Comparison of ENCODE assay signal across 7 cellular contexts in the genomic region with DNA sequence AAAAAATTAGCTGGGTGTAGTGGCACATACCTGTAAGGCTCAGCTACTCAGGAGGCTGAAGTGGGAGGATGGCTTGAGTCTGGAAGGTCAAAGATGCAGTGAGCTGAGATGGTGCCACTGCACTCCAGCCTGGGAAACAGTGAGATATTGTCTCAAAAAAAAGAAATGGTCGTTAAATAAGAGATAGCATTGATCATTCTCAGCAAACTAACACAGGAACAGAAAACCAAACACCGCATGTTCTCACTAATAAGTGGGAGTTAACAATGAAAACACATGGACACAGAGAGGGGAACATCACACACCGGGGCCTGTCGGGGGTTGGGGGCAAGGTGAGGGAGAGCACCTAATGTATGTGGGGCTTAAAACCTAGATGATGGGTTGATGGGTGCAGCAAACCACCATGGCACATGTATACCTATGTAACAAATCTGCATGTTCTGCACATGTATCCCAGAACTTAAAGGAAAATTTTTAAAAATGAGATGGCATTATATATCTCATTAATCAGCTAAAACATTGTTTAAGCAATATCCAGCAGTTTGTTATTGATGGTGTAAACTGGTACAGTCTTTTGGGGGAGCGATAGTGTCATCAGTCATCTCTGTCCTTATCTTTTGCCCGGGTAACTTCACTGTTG. TPM values are rescaled to one million over a fixed set of nuclear protein-coding genes. Genes with fewer than 3 reads are reported as not detected.
DNase-seq lines count a peak whose midpoint lies in the region; ATAC-seq and TF ChIP-seq lines count a peak whose summit lies in the region.
"Not testable (repeated sequence)": the region's sequence is repeated elsewhere in the genome, so short reads cannot be mapped to it uniquely, and the experiment has no call there.

No MANE protein-coding gene starts in this region.

- H3K36me3 Mint-ChIP-seq in activated T-helper 1 cell treated with anti-CD3 and anti-CD28 coated beads, Interleukin-12 subunit alpha, Interleukin-12 subunit beta, Interleukin-2, Interleukin-4 antibody, amounts not matched to agents 30 ng/mL and 10 ng/mL and 1 ng/mL, durations not matched to agents 14 hours and 24 hours and 36 hours (ENCODE audit: low read depth), result peaks cover 35% of the 10 kb centered on the region
- peaks cover 0 to 14% (median 10%) of the 10 kb centered on the region in 3 donors for H3K36me3 Mint-ChIP-seq in naive thymus-derived CD8-positive, alpha-beta T cell
- H3K36me3 Mint-ChIP-seq in stimulated activated effector memory CD8-positive, alpha-beta T cell treated with anti-CD3 and anti-CD28 coated beads, Interleukin-12 subunit alpha, Interleukin-12 subunit beta, amount 100 ng/mL, for 72 hours, result peaks cover 41% of the 10 kb centered on the region

- not testable (repeated sequence) for H4K20me1 ChIP-seq in mammary epithelial cell (ENCODE audit: insufficient read depth, low read length)

- peak overlapping the region; percentile 98; the same call in 1 of the 2 replicates for H3K27ac ChIP-seq in HEK293 (ENCODE audit: extremely low read depth, low read depth, low read length)
- H3K27ac ChIP-seq in SK-N-MC; mammary epithelial cell (ENCODE audit: insufficient read depth, low read depth, low read length): not testable (repeated sequence)

- H3K4me1 Mint-ChIP-seq in activated T-helper 1 cell treated with anti-CD3 and anti-CD28 coated beads, Interleukin-12 subunit alpha, Interleukin-12 subunit beta, Interleukin-2, Interleukin-4 antibody, amounts not matched to agents 30 ng/mL and 10 ng/mL and 1 ng/mL, durations not matched to agents 14 hours and 24 hours and 36 hours (ENCODE audit: low read depth), result peaks cover 40% of the 10 kb centered on the region
- H3K4me1 Mint-ChIP-seq in naive thymus-derived CD8-positive, alpha-beta T cell, result peaks cover 19 to 37% (median 29%) of the 10 kb centered on the region in 4 donors
- peaks cover 40% of the 10 kb centered on the region for H3K4me1 Mint-ChIP-seq in stimulated activated effector memory CD8-positive, alpha-beta T cell treated with anti-CD3 and anti-CD28 coated beads, Interleukin-12 subunit alpha, Interleukin-12 subunit beta, amount 100 ng/mL, for 72 hours

- dilution Hi-C loops in mammary epithelial cell (cut with HindIII; ENCODE audit: low sequenced_read_pairs), result not testable (repeated sequence)

- BruUV-seq in mammary epithelial cell (replicated peaks; lab: Mats Ljungman, UMichigan), result not testable (repeated sequence)

- not testable (repeated sequence) for H3K27me3 Mint-ChIP-seq in activated T-helper 1 cell treated with anti-CD3 and anti-CD28 coated beads, Interleukin-12 subunit alpha, Interleukin-12 subunit beta, Interleukin-2, Interleukin-4 antibody, amounts not matched to agents 30 ng/mL and 10 ng/mL and 1 ng/mL, durations not matched to agents 14 hours and 24 hours and 36 hours (ENCODE audit: insufficient read depth); naive thymus-derived CD8-positive, alpha-beta T cell

- H2AFZ ChIP-seq in mammary epithelial cell (ENCODE audit: low read depth, low read length), result peak overlapping the region; percentile 100

- peaks cover 13% of the 10 kb centered on the region for H3K4me1 ChIP-seq in HEK293 (ENCODE audit: control insufficient read depth, insufficient read depth, low read length)
- peaks cover 18% of the 10 kb centered on the region for H3K4me1 ChIP-seq in mammary epithelial cell (ENCODE audit: insufficient read depth, low read length)

- ATAC-seq in left ventricle myocardium superior; naive thymus-derived CD8-positive, alpha-beta T cell; stimulated activated effector memory CD8-positive, alpha-beta T cell treated with anti-CD3 and anti-CD28 coated beads, Interleukin-12 subunit alpha, Interleukin-12 subunit beta, amount 100 ng/mL, for 72 hours: not testable (repeated sequence)

- POLR2A ChIA-PET in HEK293 (lab: Yijun Ruan, JAX), result interaction anchor here (0.7 to 3.8 kb wide), 5 partner anchors 22 to 184 kb away, joined by 3 to 88 read pairs (median 10); partner anchors contain the start of genes BLM, HDDC3 and UNC45A
- POLR2A ChIA-PET in naive thymus-derived CD8-positive, alpha-beta T cell (lab: Charles Lee), result interaction anchor here (1.2 to 10.7 kb wide), 2 partner anchors 11 to 33 kb away, joined by 3 to 237 read pairs; partner anchors contain the start of genes HDDC3 and UNC45A

- not testable (repeated sequence) for H3K9me3 ChIP-seq in HEK293 (ENCODE audit: control insufficient read depth, insufficient read depth, low read depth, low read length); SK-N-MC (ENCODE audit: low read depth, low read length); mammary epithelial cell (replicated peaks; ENCODE audit: insufficient read depth, low read length)

- 96% methylated on average over 6 of the region's 6 CpGs for WGBS in mammary epithelial cell (ENCODE audit: low coverage, missing lambda C conversion rate)

- CTCF ChIA-PET in HEK293 (lab: Yijun Ruan, JAX), result interaction anchor here (0.6 to 8.3 kb wide), 12 partner anchors 9 to 581 kb away, joined by 3 to 126 read pairs (median 4); partner anchors contain the start of genes HDDC3 and UNC45A
- CTCF ChIA-PET in mammary epithelial cell (lab: Charles Lee; ENCODE audit: low non-redundant PET), result not testable (repeated sequence)

- TF ChIP-seq CTCF in HEK293 (tag by site-specific recombination; IDR thresholded peaks at IDR 0.05); mammary epithelial cell (conservative IDR thresholded peaks at IDR 0.05 in 1 of 2, IDR thresholded peaks at IDR 0.05 in 1 of 2; ENCODE audit: extremely low read depth in 1 of 2, insufficient read depth in 1 of 2, low read depth in 1 of 2, low read length in 2 of 2): not testable (repeated sequence)

- DNase-seq in SK-N-MC (ENCODE audit: low read depth, low spot score); activated T-helper 1 cell treated with anti-CD3 and anti-CD28 coated beads, Interleukin-12 subunit alpha, Interleukin-12 subunit beta, Interleukin-2, Interleukin-4 antibody, amounts not matched to agents 30 ng/mL and 10 ng/mL and 1 ng/mL, durations not matched to agents 14 hours and 24 hours and 36 hours (ENCODE audit: low spot score); mammary epithelial cell; stimulated activated effector memory CD8-positive, alpha-beta T cell treated with anti-CD3 and anti-CD28 coated beads, Interleukin-12 subunit alpha, Interleukin-12 subunit beta, amount 100 ng/mL, for 72 hours (ENCODE audit: low spot score in 2 of 2): not testable (repeated sequence)
- peak; percentile 14 for DNase-seq in left ventricle myocardium superior
- DNase-seq in naive thymus-derived CD8-positive, alpha-beta T cell, result peak in 1 of 10 donors; percentile 42

- not testable (repeated sequence) for H3K9me3 Mint-ChIP-seq in activated T-helper 1 cell treated with anti-CD3 and anti-CD28 coated beads, Interleukin-12 subunit alpha, Interleukin-12 subunit beta, Interleukin-2, Interleukin-4 antibody, amounts not matched to agents 30 ng/mL and 10 ng/mL and 1 ng/mL, durations not matched to agents 14 hours and 24 hours and 36 hours; naive thymus-derived CD8-positive, alpha-beta T cell; stimulated activated effector memory CD8-positive, alpha-beta T cell treated with anti-CD3 and anti-CD28 coated beads, Interleukin-12 subunit alpha, Interleukin-12 subunit beta, amount 100 ng/mL, for 72 hours

- not testable (repeated sequence) for H3K79me2 ChIP-seq in mammary epithelial cell (ENCODE audit: insufficient read depth, low read length)

- intact Hi-C loops in activated T-helper 1 cell treated with anti-CD3 and anti-CD28 coated beads, Interleukin-12 subunit alpha, Interleukin-12 subunit beta, Interleukin-2, Interleukin-4 antibody, amounts not matched to agents 30 ng/mL and 10 ng/mL and 1 ng/mL, durations not matched to agents 14 hours and 24 hours and 36 hours (cut with micrococcal nuclease); mammary epithelial cell (cut with micrococcal nuclease); left ventricle myocardium superior (cut with micrococcal nuclease): not testable (repeated sequence)

- H3K9ac ChIP-seq in SK-N-MC (ENCODE audit: insufficient read length); mammary epithelial cell (ENCODE audit: insufficient read depth, low read length): not testable (repeated sequence)

- peak overlapping the region; percentile 82 for H3K27ac Mint-ChIP-seq in activated T-helper 1 cell treated with anti-CD3 and anti-CD28 coated beads, Interleukin-12 subunit alpha, Interleukin-12 subunit beta, Interleukin-2, Interleukin-4 antibody, amounts not matched to agents 30 ng/mL and 10 ng/mL and 1 ng/mL, durations not matched to agents 14 hours and 24 hours and 36 hours
- peak overlapping the region; percentile 48 to 97 (median 91) for H3K27ac Mint-ChIP-seq in naive thymus-derived CD8-positive, alpha-beta T cell
- H3K27ac Mint-ChIP-seq in stimulated activated effector memory CD8-positive, alpha-beta T cell treated with anti-CD3 and anti-CD28 coated beads, Interleukin-12 subunit alpha, Interleukin-12 subunit beta, amount 100 ng/mL, for 72 hours, result peak overlapping the region; percentile 82

- peak overlapping the region; percentile 99 for H3K4me2 ChIP-seq in mammary epithelial cell (ENCODE audit: insufficient read depth, low read depth, low read length)

- not testable (repeated sequence) for H3K4me3 ChIP-seq in HEK293 (ENCODE audit: low read depth, low read length); mammary epithelial cell (replicated peaks in 1 of 3; ENCODE audit: insufficient read depth in 1 of 3, low read depth in 2 of 3, low read length in 3 of 3)
- H3K4me3 ChIP-seq in SK-N-MC, result peak overlapping the region; percentile 84

- in situ Hi-C loops in mammary epithelial cell (cut with MboI; ENCODE audit: low sequenced_read_pairs in 2 of 2), result not testable (repeated sequence)

- H3K36me3 ChIP-seq in HEK293 (ENCODE audit: control insufficient read depth in 2 of 2, insufficient read depth in 1 of 2, low read length in 2 of 2) (peaks cover 7 to 17% of the 10 kb centered on the region in 2 experiments), SK-N-MC (ENCODE audit: insufficient read depth, low read length) (peaks cover 13% of the 10 kb centered on the region)
- not testable (repeated sequence) for H3K36me3 ChIP-seq in mammary epithelial cell (ENCODE audit: insufficient read depth, low read length)

- H3K27me3 ChIP-seq in mammary epithelial cell (ENCODE audit: insufficient read depth, low read length), result not testable (repeated sequence)

- peak overlapping the region; percentile 79 for H3K4me3 Mint-ChIP-seq in activated T-helper 1 cell treated with anti-CD3 and anti-CD28 coated beads, Interleukin-12 subunit alpha, Interleukin-12 subunit beta, Interleukin-2, Interleukin-4 antibody, amounts not matched to agents 30 ng/mL and 10 ng/mL and 1 ng/mL, durations not matched to agents 14 hours and 24 hours and 36 hours
- H3K4me3 Mint-ChIP-seq in naive thymus-derived CD8-positive, alpha-beta T cell, result peak overlapping the region; percentile 7 to 91 (median 84)
- H3K4me3 Mint-ChIP-seq in stimulated activated effector memory CD8-positive, alpha-beta T cell treated with anti-CD3 and anti-CD28 coated beads, Interleukin-12 subunit alpha, Interleukin-12 subunit beta, amount 100 ng/mL, for 72 hours, result peak overlapping the region; percentile 89

RNA-seq across cellular contexts. Expression of gene MAN2A2, which starts 1.8 kb away (rescaled TPM):
- 228 and 239 TPM in 2 replicates for total RNA-seq in activated T-helper 1 cell treated with anti-CD3 and anti-CD28 coated beads, Interleukin-12 subunit alpha, Interleukin-12 subunit beta, Interleukin-2, Interleukin-4 antibody, amounts not matched to agents 30 ng/mL and 10 ng/mL and 1 ng/mL, durations not matched to agents 14 hours and 24 hours and 36 hours
- 10 to 100 TPM; 11.5 to 12.5 TPM for total RNA-seq in mammary epithelial cell
- 8.7 TPM for polyA plus RNA-seq in mammary epithelial cell
- 46.6 TPM for polyA minus RNA-seq in mammary epithelial cell
- total RNA-seq in left ventricle myocardium superior, result 146 TPM
- total RNA-seq in naive thymus-derived CD8-positive, alpha-beta T cell, result 100 to 1,000 TPM; 126 to 139 TPM
- 1 to 10 TPM; 3.1 to 8.6 (median 3.7) TPM for polyA plus RNA-seq in naive thymus-derived CD8-positive, alpha-beta T cell

RNA-seq across cellular contexts. Expression of gene FES, which starts 17.0 kb away (rescaled TPM):
- 45.4 and 57.1 TPM in 2 replicates for total RNA-seq in activated T-helper 1 cell treated with anti-CD3 and anti-CD28 coated beads, Interleukin-12 subunit alpha, Interleukin-12 subunit beta, Interleukin-2, Interleukin-4 antibody, amounts not matched to agents 30 ng/mL and 10 ng/mL and 1 ng/mL, durations not matched to agents 14 hours and 24 hours and 36 hours
- total RNA-seq in mammary epithelial cell (1 to 10 TPM in 1 of 2 donors, not detected in 1; 2.8 TPM), left ventricle myocardium superior (15.4 TPM)
- polyA plus RNA-seq in mammary epithelial cell, result not detected
- polyA minus RNA-seq in mammary epithelial cell, result not detected
- 1 to 10 TPM; 2.8 to 3.5 TPM for total RNA-seq in naive thymus-derived CD8-positive, alpha-beta T cell
- under 1 TPM in 2 of 3 donors, not detected in 1; 0.08 to 0.24 TPM for polyA plus RNA-seq in naive thymus-derived CD8-positive, alpha-beta T cell

RNA-seq across cellular contexts. Expression of gene HDDC3, which starts 31.1 kb away (rescaled TPM):
- 38.8 and 39.0 TPM in 2 replicates for total RNA-seq in activated T-helper 1 cell treated with anti-CD3 and anti-CD28 coated beads, Interleukin-12 subunit alpha, Interleukin-12 subunit beta, Interleukin-2, Interleukin-4 antibody, amounts not matched to agents 30 ng/mL and 10 ng/mL and 1 ng/mL, durations not matched to agents 14 hours and 24 hours and 36 hours
- total RNA-seq in mammary epithelial cell (10 to 100 TPM; 10.5 to 16.2 TPM), left ventricle myocardium superior (15.0 TPM)
- polyA plus RNA-seq in mammary epithelial cell, result 12.7 TPM
- not detected for polyA minus RNA-seq in mammary epithelial cell
- total RNA-seq in naive thymus-derived CD8-positive, alpha-beta T cell, result 10 to 100 TPM; 30.1 to 31.8 TPM
- polyA plus RNA-seq in naive thymus-derived CD8-positive, alpha-beta T cell, result 10 to 100 TPM; 34.1 to 47.6 (median 45.5) TPM

RNA-seq across cellular contexts. Expression of gene FURIN, which starts 32.9 kb away (rescaled TPM):
- 530 and 545 TPM in 2 replicates for total RNA-seq in activated T-helper 1 cell treated with anti-CD3 and anti-CD28 coated beads, Interleukin-12 subunit alpha, Interleukin-12 subunit beta, Interleukin-2, Interleukin-4 antibody, amounts not matched to agents 30 ng/mL and 10 ng/mL and 1 ng/mL, durations not matched to agents 14 hours and 24 hours and 36 hours
- 10 to 100 TPM; 49.6 to 50.3 TPM for total RNA-seq in mammary epithelial cell
- polyA plus RNA-seq in mammary epithelial cell, result 37.0 TPM
- 44.6 TPM for polyA minus RNA-seq in mammary epithelial cell
- 49.9 TPM for total RNA-seq in left ventricle myocardium superior
- 10 to 100 TPM; 40.8 to 45.1 TPM for total RNA-seq in naive thymus-derived CD8-positive, alpha-beta T cell
- polyA plus RNA-seq in naive thymus-derived CD8-positive, alpha-beta T cell, result 10 to 100 TPM in 1 of 3 donors, 1 to 10 TPM in 2; 2.7 to 10.5 (median 4.8) TPM

RNA-seq across cellular contexts. Expression of gene UNC45A, which starts 33.8 kb away (rescaled TPM):
- total RNA-seq in activated T-helper 1 cell treated with anti-CD3 and anti-CD28 coated beads, Interleukin-12 subunit alpha, Interleukin-12 subunit beta, Interleukin-2, Interleukin-4 antibody, amounts not matched to agents 30 ng/mL and 10 ng/mL and 1 ng/mL, durations not matched to agents 14 hours and 24 hours and 36 hours, result 60.5 and 68.6 TPM in 2 replicates
- 10 to 100 TPM; 76.7 to 86.2 TPM for total RNA-seq in mammary epithelial cell
- polyA plus RNA-seq in mammary epithelial cell, result 64.5 TPM
- 55.1 TPM for polyA minus RNA-seq in mammary epithelial cell
- total RNA-seq in left ventricle myocardium superior, result 24.4 TPM
- total RNA-seq in naive thymus-derived CD8-positive, alpha-beta T cell, result 10 to 100 TPM; 53.7 to 57.9 TPM
- polyA plus RNA-seq in naive thymus-derived CD8-positive, alpha-beta T cell, result 10 to 100 TPM; 53.4 to 73.7 (median 70.3) TPM

Comparison
In these comparisons a context has a peak if more than half of its experiments do, and no peak if none do; other contexts are left out.
1. RNA of gene MAN2A2, which starts 1.8 kb away (total RNA-seq): 228 to 239 TPM in activated T-helper 1 cell treated with anti-CD3 and anti-CD28 coated beads, Interleukin-12 subunit alpha, Interleukin-12 subunit beta, Interleukin-2, Interleukin-4 antibody, amounts not matched to agents 30 ng/mL and 10 ng/mL and 1 ng/mL, durations not matched to agents 14 hours and 24 hours and 36 hours, 146 TPM in left ventricle myocardium superior (single experiment) and 126 to 139 TPM in naive thymus-derived CD8-positive, alpha-beta T cell; 11.5 to 12.5 TPM in mammary epithelial cell; every median in the first group is over 4 times any median in the second.
2. Peak in every context shown above with its lines, with median percentiles within 50 percentile points of each other: H3K27ac Mint-ChIP-seq and H3K4me3 Mint-ChIP-seq.